ENCODE assay signal across 13 cellular contexts in genomic region chr20:47720636-47721427, GRCh38.
A peak's percentile ranks its signal among the peaks of the same experiment; 100 is the strongest.
DNase-seq lines count a peak whose midpoint lies in the region; ATAC-seq and TF ChIP-seq lines count a peak whose summit lies in the region.
"Had no signal": no experiment of that assay in that cellular context is flagged by ENCODE, and none has a peak within 500 bp of the region (broad histone marks: within the 10 kb centered on the region; RNA-seq: fewer than 3 reads in every experiment).

No MANE protein-coding gene starts in this region.

- H3K27ac ChIP-seq in thoracic aorta = no peak overlapping the region
- H3K27ac ChIP-seq: GM23248, tibial nerve had no signal

- no peaks in the 10 kb centered on the region for H3K9me3 Mint-ChIP-seq in HFFc6
- no peaks in the 10 kb centered on the region for H3K9me3 Mint-ChIP-seq in chondrocyte (ENCODE audit: low read depth)

- H3K36me3 ChIP-seq in thoracic aorta = no peaks in the 10 kb centered on the region
- H3K36me3 ChIP-seq: tibial nerve had no signal

- H3K4me1 Mint-ChIP-seq in HFFc6 (ENCODE audit: low read depth) = peaks cover 11% of the 10 kb centered on the region; the same call in 1 of the 2 replicates
- peaks cover 33% of the 10 kb centered on the region for H3K4me1 Mint-ChIP-seq in chondrocyte (ENCODE audit: low read depth)

- TF ChIP-seq CTCF in HFFc6 (IDR thresholded peaks at IDR 0.05) = no peak
- TF ChIP-seq CTCF in chondrocyte (IDR thresholded peaks at IDR 0.05) = no peak
- no peak for TF ChIP-seq CTCF in thoracic aorta (IDR thresholded peaks at IDR 0.05)

- H3K27me3 Mint-ChIP-seq in HFFc6 (ENCODE audit: insufficient read depth) = peaks cover 28% of the 10 kb centered on the region
- H3K27me3 Mint-ChIP-seq in chondrocyte (ENCODE audit: low read depth) = no peaks in the 10 kb centered on the region

- ATAC-seq in left lobe of liver = peak; percentile 51
- ATAC-seq in thoracic aorta (ENCODE audit: insufficient number of reproducible peaks, low FRiP score, low read depth) = no peak
- no peak for ATAC-seq in GM19397 (IDR thresholded peaks at IDR 0.05; ENCODE audit: unreplicated experiment)
- ATAC-seq in HG03045 (IDR thresholded peaks at IDR 0.05; ENCODE audit: unreplicated experiment) = no peak
- ATAC-seq: K562, Right ventricle myocardium inferior had no signal

- H3K9me3 ChIP-seq in thoracic aorta = no peaks in the 10 kb centered on the region
- H3K9me3 ChIP-seq: tibial nerve had no signal

- H3K4me3 ChIP-seq in thoracic aorta = peak overlapping the region; percentile 14
- H3K4me3 ChIP-seq: GM23248, K562, tibial nerve had no signal

- DNase-seq in HFFc6 = peak; percentile 13
- DNase-seq in chondrocyte (ENCODE audit: low spot score) = no peak
- no peak for DNase-seq in left lobe of liver (ENCODE audit: low spot score)
- no peak for DNase-seq in thoracic aorta (ENCODE audit: low spot score)
- no peak for DNase-seq in T-helper 1 cell
- DNase-seq: activated CD4-positive, alpha-beta T cell treated with anti-CD3 and anti-CD28 coated beads, Interleukin-2, amount 50 U/mL, for 4 hours; GM23248; NCI-H1436 treated with DMSO at 0.1 percent for 48 hours had no signal

- H3K27me3 ChIP-seq in thoracic aorta (replicated peaks; ENCODE audit: insufficient read depth) = no peaks in the 10 kb centered on the region
- H3K27me3 ChIP-seq: tibial nerve had no signal

- H3K4me3 Mint-ChIP-seq in HFFc6 (no peak overlapping the region), chondrocyte (ENCODE audit: unreplicated experiment) (peak overlapping the region; percentile 44)

- H3K36me3 Mint-ChIP-seq in HFFc6 (ENCODE audit: low read depth) (no peaks in the 10 kb centered on the region), chondrocyte (ENCODE audit: low read depth) (peaks cover 1% of the 10 kb centered on the region)

- H3K27ac Mint-ChIP-seq in HFFc6 (no peak overlapping the region), chondrocyte (ENCODE audit: unreplicated experiment) (peak overlapping the region; percentile 88)

- H3K4me1 ChIP-seq in thoracic aorta (ENCODE audit: control insufficient read depth in 1 of 2, low read depth in 2 of 2) = peaks cover 0 to 20% of the 10 kb centered on the region in 2 donors
